Comparison of ENCODE assay signal across 8 cellular contexts in the genomic region with DNA sequence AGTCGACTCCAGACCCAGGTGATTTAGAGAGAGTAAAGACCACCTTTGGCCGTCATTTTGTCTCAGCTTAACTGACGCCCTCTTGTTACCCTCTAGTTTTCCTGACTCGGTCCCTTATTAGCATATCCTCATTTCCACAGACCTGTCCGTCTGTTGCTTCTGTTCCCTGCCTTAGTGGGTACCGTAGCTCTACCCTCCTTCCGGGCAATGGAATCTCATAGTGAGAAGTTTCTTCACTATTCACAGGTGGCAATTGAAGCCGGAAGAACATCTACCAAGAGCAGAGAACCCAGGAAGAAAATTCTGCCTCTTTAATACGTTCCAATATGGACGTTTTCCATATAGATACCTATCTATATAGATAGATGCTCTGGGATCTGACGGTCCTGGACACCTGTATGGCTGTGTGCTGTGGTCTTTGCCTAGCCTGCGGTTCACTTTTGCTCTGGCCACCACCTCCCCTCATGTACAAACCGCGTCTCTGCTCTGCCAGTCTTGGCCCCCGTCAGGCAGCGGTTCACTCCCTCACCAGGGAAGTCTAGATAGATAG. TPM values are rescaled to one million over a fixed set of nuclear protein-coding genes. Genes with fewer than 3 reads are reported as not detected.
A peak's percentile ranks its signal among the peaks of the same experiment; 100 is the strongest.
DNase-seq lines count a peak whose midpoint lies in the region; ATAC-seq, FAIRE-seq and TF ChIP-seq lines count a peak whose summit lies in the region.

No MANE protein-coding gene starts in this region.

- ATAC-seq in GM18517 (IDR thresholded peaks at IDR 0.05; ENCODE audit: unreplicated experiment) (peak; percentile 19), HG03039 (IDR thresholded peaks at IDR 0.05; ENCODE audit: unreplicated experiment) (peak; percentile 8), K562 (peak; percentile 31)

- no peak for TF ChIP-seq RAD21 in K562 (CRISPR knock-in tag; conservative IDR thresholded peaks at IDR 0.05 in 1 of 2, IDR thresholded peaks at IDR 0.05 in 1 of 2)

- no TSS peak for BruUV-seq in K562 (replicated peaks; lab: Mats Ljungman, UMichigan)

- H3K4me3 ChIP-seq in BE2C (ENCODE audit: low read depth, low read length) (peak overlapping the region; percentile 75), K562 (peak overlapping the region; percentile 99), keratinocyte (ENCODE audit: control insufficient read depth in 2 of 3, extremely low read depth in 1 of 3, insufficient read depth in 2 of 3, low read depth in 1 of 3, low read length in 3 of 3) (peak overlapping the region; percentile 71 to 96 (median 92))

- H3K27me3 ChIP-seq in BE2C (no peaks in the 10 kb centered on the region), K562 (ENCODE audit: control insufficient read depth in 2 of 2, insufficient read depth in 2 of 2, low read length in 2 of 2) (no peaks in the 10 kb centered on the region), keratinocyte (ENCODE audit: control insufficient read depth, extremely low read depth, insufficient read depth, low read length) (no peaks in the 10 kb centered on the region)

- H3K79me2 ChIP-seq in K562 (ENCODE audit: control insufficient read depth, insufficient read depth, low read length) (peaks cover 82% of the 10 kb centered on the region), keratinocyte (ENCODE audit: control insufficient read depth, insufficient read depth, low read length) (peaks cover 67% of the 10 kb centered on the region)

- peak overlapping the region; percentile 92 for H3K27ac ChIP-seq in K562 (ENCODE audit: extremely low read depth, low read depth, low read length)
- H3K27ac ChIP-seq in keratinocyte (ENCODE audit: control insufficient read depth, insufficient read depth, low read length): peak overlapping the region; percentile 77

- dilution Hi-C loops in keratinocyte (cut with MboI; ENCODE audit: extremely low pct_ligation_motif_present, low sequenced_read_pairs): no loop called here

- CTCF ChIA-PET in K562 (lab: Yijun Ruan, JAX; ENCODE audit: low intra/inter-chr PET ratio): interaction anchor here (0.6 kb wide), 1 partner anchor 127 kb away, joined by 3 read pairs; no protein-coding TSS in a partner anchor

- H4K20me1 ChIP-seq in K562 (replicated peaks; ENCODE audit: control insufficient read depth, insufficient read depth, low read length) (no peaks in the 10 kb centered on the region), keratinocyte (ENCODE audit: control insufficient read depth, extremely low read depth, insufficient read depth, low read length) (no peaks in the 10 kb centered on the region)

- H3K4me1 ChIP-seq in BE2C: no peaks in the 10 kb centered on the region
- peaks cover 0 to 17% of the 10 kb centered on the region in 2 experiments; a peak in 3 of 5 replicates for H3K4me1 ChIP-seq in K562 (replicated peaks in 1 of 2; ENCODE audit: control insufficient read depth in 2 of 2, insufficient read depth in 2 of 2, low read length in 2 of 2)
- peaks cover 7% of the 10 kb centered on the region for H3K4me1 ChIP-seq in keratinocyte (ENCODE audit: control insufficient read depth, extremely low read depth, insufficient read depth, low read length)

- no peak for TF ChIP-seq CTCF in BE2C (IDR thresholded peaks at IDR 0.05; ENCODE audit: low read depth, low read length)
- no peak for TF ChIP-seq CTCF in K562 (IDR thresholded peaks at IDR 0.05 in 2 of 3, conservative IDR thresholded peaks at IDR 0.05 in 1 of 3; ENCODE audit: insufficient read depth in 2 of 3, low read depth in 1 of 3, low read length in 3 of 3)
- no peak for TF ChIP-seq CTCF in keratinocyte (optimal IDR thresholded peaks at IDR 0.05 in 1 of 3, IDR thresholded peaks at IDR 0.05 in 1 of 3, conservative IDR thresholded peaks at IDR 0.05 in 1 of 3; ENCODE audit: extremely low read depth in 1 of 3, insufficient read depth in 2 of 3, low read length in 3 of 3)

- H3K9me1 ChIP-seq in K562 (ENCODE audit: control insufficient read depth, insufficient read depth, low read length): no peaks in the 10 kb centered on the region
- H3K9me1 ChIP-seq in keratinocyte (ENCODE audit: control insufficient read depth, extremely low read depth, insufficient read depth, low read length): no peaks in the 10 kb centered on the region

- TF ChIP-seq EP300 in K562 (IDR thresholded peaks at IDR 0.05; ENCODE audit: low read length): no peak

- no peak for DNase-seq in BE2C
- DNase-seq in OCI-M1 (lab: John Stamatoyannopoulos, UW): peak; percentile 65
- DNase-seq in K562 (ENCODE audit: extremely low read depth in 1 of 4, low spot score in 3 of 4): peak in 3 of 4 experiments; percentile 16 to 25 (median 17)
- DNase-seq in keratinocyte (ENCODE audit: low read depth, low spot score): no peak
- DNase-seq in stimulated activated CD8-positive, alpha-beta memory T cell treated with anti-CD3 and anti-CD28 coated beads, Interleukin-12 subunit alpha, Interleukin-12 subunit beta, amount 100 ng/mL, for 1 hour (ENCODE audit: low read depth): peak; percentile 4
- DNase-seq in middle frontal gyrus (ENCODE audit: extremely low spot score, low spot score): no peak

- peak; percentile 66 for FAIRE-seq in K562 (lab: Jason Lieb, UNC)
- FAIRE-seq in keratinocyte (lab: Jason Lieb, UNC): peak; percentile 39

- peaks cover 8% of the 10 kb centered on the region for H3K36me3 ChIP-seq in BE2C
- H3K36me3 ChIP-seq in K562 (ENCODE audit: control insufficient read depth, insufficient read depth, low read length): peaks cover 60% of the 10 kb centered on the region
- peaks cover 0 to 4% of the 10 kb centered on the region in 2 experiments for H3K36me3 ChIP-seq in keratinocyte (ENCODE audit: control insufficient read depth in 2 of 2, extremely low read depth in 1 of 2, insufficient read depth in 2 of 2, low read length in 2 of 2)

- H3K4me2 ChIP-seq in K562 (ENCODE audit: insufficient read depth, low read length): peak overlapping the region; percentile 99
- H3K4me2 ChIP-seq in keratinocyte (ENCODE audit: control insufficient read depth, extremely low read depth, insufficient read depth, low read depth, low read length): peak overlapping the region; percentile 49

- TF ChIP-seq POLR2A in K562 (conservative IDR thresholded peaks at IDR 0.05): no peak

- intact Hi-C loops in K562 (cut with micrococcal nuclease): loop anchor here (5.0 kb wide), 1 partner anchor 127 kb away; no protein-coding TSS in a partner anchor

- in situ Hi-C loops in K562 (cut with MboI): no loop called here

- POLR2A ChIA-PET in K562 (lab: Yijun Ruan, JAX): interaction anchor here (0.7 to 1.7 kb wide), 3 partner anchors 9 to 18 kb away, joined by 3 to 4 read pairs (median 3); no protein-coding TSS in a partner anchor

- peak overlapping the region; percentile 88 to 97 for H3K9ac ChIP-seq in K562 (ENCODE audit: insufficient read depth in 1 of 2, low read depth in 2 of 2, low read length in 2 of 2)
- H3K9ac ChIP-seq in keratinocyte (ENCODE audit: control insufficient read depth, extremely low read depth, insufficient read depth, low read length): peak overlapping the region; percentile 88

- peak overlapping the region; percentile 84 for H2AFZ ChIP-seq in K562 (ENCODE audit: low read depth, low read length)
- H2AFZ ChIP-seq in keratinocyte (ENCODE audit: control insufficient read depth, low read length): peak overlapping the region; percentile 93

- WGBS in K562 (ENCODE audit: insufficient coverage, low coverage, missing lambda C conversion rate): under 1% methylated on average over 14 of the region's 16 CpGs

- no peaks in the 10 kb centered on the region for H3K9me3 ChIP-seq in BE2C
- H3K9me3 ChIP-seq in K562 (replicated peaks; ENCODE audit: control insufficient read depth, insufficient read depth, low read depth, low read length): peaks cover 5% of the 10 kb centered on the region
- H3K9me3 ChIP-seq in keratinocyte (ENCODE audit: control insufficient read depth, low read depth, low read length): no peaks in the 10 kb centered on the region

TF ChIP-seq in K562, 482 proteins besides CTCF, POLR2A, EP300 and RAD21 (continues in another document):
- TF ChIP-seq YY1 (IDR thresholded peaks at IDR 0.05; ENCODE audit: borderline replicate concordance in 1 of 3, control insufficient read depth in 1 of 3, extremely low read depth in 1 of 3, insufficient read depth in 3 of 3, insufficient read length in 1 of 3, insufficient replicate concordance in 2 of 3, low read depth in 1 of 3, low read length in 2 of 3) (peak in 1 of 3 experiments; percentile 61), PML (IDR thresholded peaks at IDR 0.05; ENCODE audit: low read length) (no peak)

RNA-seq across cellular contexts. Expression of a gene that starts 0.7 kb away (rescaled TPM):
- polyA plus RNA-seq in BE2C (2012; ENCODE audit: insufficient read depth, insufficient read length, low read depth): 15.4 TPM
- total RNA-seq in K562 (2011; cell fraction: chromatin; rRNA removed; ENCODE audit: low replicate concordance): 82.5 and 141 TPM in 2 replicates
- total RNA-seq in K562 (2011; cell fraction: nucleolus; rRNA removed): 57.0 and 72.8 TPM in 2 replicates
- total RNA-seq in K562 (2011; cell fraction: nucleoplasm; rRNA removed): 97.9 and 121 TPM in 2 replicates
- total RNA-seq in K562 (2014; rRNA removed) (18.9 and 19.7 TPM in 2 replicates), K562 (2014; rRNA removed; fragmentation: Illumina TruSeq; extraction: Trizol) (48.0 and 59.1 TPM in 2 replicates), K562 (2015; rRNA removed; fragmentation: Illumina TruSeq; extraction: Trizol) (38.1 and 40.6 TPM in 2 replicates), K562 (2021) (32.7 and 33.4 TPM in 2 replicates)
- polyA plus RNA-seq in K562 (2011; rRNA removed) (48.6 and 57.1 TPM in 2 replicates), K562 (2014; fragmentation: Illumina TruSeq; extraction: Trizol) (33.3 and 36.8 TPM in 2 replicates), K562 (2014; fragmentation: Nextera tagmentation; extraction: Ambion mirVana) (10 to 100 TPM; 47.5 to 51.5 TPM), K562 (2014; rRNA removed) (31.6 TPM in 2 replicates), keratinocyte (7.6 to 18.2 TPM (median 14.0 TPM) in 3 replicates)
- polyA plus RNA-seq in K562 (2011; cell fraction: cytosol; rRNA removed): 6.0 and 18.4 TPM in 2 replicates
- polyA plus RNA-seq in K562 (2011; cell fraction: nucleus; rRNA removed): 70.7 and 103 TPM in 2 replicates
- polyA plus RNA-seq in K562 (2012): 17.7 and 27.7 TPM in 2 replicates
- 61.5 and 79.9 TPM in 2 replicates for polyA minus RNA-seq in K562 (2011; rRNA and poly(A)+ RNA removed)
- polyA minus RNA-seq in K562 (2011; cell fraction: cytosol; rRNA and poly(A)+ RNA removed): 15.1 and 17.8 TPM in 2 replicates
- 117 and 186 TPM in 2 replicates for polyA minus RNA-seq in K562 (2011; cell fraction: nucleus; rRNA and poly(A)+ RNA removed)
- polyA plus RNA-seq in keratinocyte (2011; ENCODE audit: low read depth): 5.7 TPM
- polyA plus RNA-seq in keratinocyte (2011; cell fraction: cytosol; rRNA removed): 3.5 and 6.9 TPM in 2 replicates
- 20.2 and 30.9 TPM in 2 replicates for polyA plus RNA-seq in keratinocyte (2011; cell fraction: nucleus; rRNA removed)
- 6.5 and 11.4 TPM in 2 replicates for polyA plus RNA-seq in keratinocyte (2012; ENCODE audit: low replicate concordance)
- polyA minus RNA-seq in keratinocyte: 1.5 to 20.5 TPM (median 15.3 TPM) in 3 replicates
- polyA minus RNA-seq in keratinocyte (2011; cell fraction: cytosol; rRNA and poly(A)+ RNA removed): 2.1 TPM
- polyA minus RNA-seq in keratinocyte (2011; cell fraction: nucleus; rRNA and poly(A)+ RNA removed): 30.0 and 38.1 TPM in 2 replicates

Comparison
In these comparisons a context has a peak if more than half of its experiments do, and no peak if none do; other contexts are left out.
1. DNase-seq: peak in OCI-M1 (single experiment), K562 (3 of 4) and stimulated activated CD8-positive, alpha-beta memory T cell treated with anti-CD3 and anti-CD28 coated beads, Interleukin-12 subunit alpha, Interleukin-12 subunit beta, amount 100 ng/mL, for 1 hour (single experiment); none in BE2C (single experiment), keratinocyte (single experiment) and middle frontal gyrus (single experiment).
2. Peak in every context shown above with its lines, with median percentiles within 50 percentile points of each other: H3K4me3 ChIP-seq and ATAC-seq.